In the genomic region with DNA sequence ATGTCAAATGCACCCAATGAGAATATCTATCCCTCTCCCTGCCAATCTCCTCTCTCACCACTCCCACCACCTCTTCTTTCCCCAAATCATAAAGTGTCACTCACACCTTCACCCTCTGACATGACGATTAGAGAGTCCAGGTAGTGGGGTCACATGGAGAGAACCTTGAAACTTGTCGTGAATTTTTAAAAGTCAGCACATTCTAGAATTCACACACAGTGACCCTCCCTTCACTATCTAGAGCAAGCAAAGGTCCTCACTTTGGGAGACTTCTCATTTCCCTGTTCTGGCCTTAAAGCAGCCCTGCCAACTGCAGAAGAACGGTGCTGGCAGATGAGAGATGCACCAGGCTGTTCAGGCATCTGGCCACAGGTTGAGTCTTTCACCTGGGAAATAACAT, we compare ENCODE assay signal across 11 cellular contexts.
DNase-seq lines count a peak whose midpoint lies in the region; ATAC-seq and TF ChIP-seq lines count a peak whose summit lies in the region.
"Had no signal": no experiment of that assay in that cellular context is flagged by ENCODE, and none has a peak within 500 bp of the region (broad histone marks: within the 10 kb centered on the region; RNA-seq: fewer than 3 reads in every experiment).

No MANE protein-coding gene starts in this region.

- no peak overlapping the region for H3K9ac ChIP-seq in subcutaneous abdominal adipose tissue (ENCODE audit: low read length in 5 of 5)

- intact Hi-C loops in activated CD4-positive, alpha-beta T cell treated with anti-CD3 and anti-CD28 coated beads, Interleukin-2, amount 10 ng/mL, durations not matched to agents 24 days and 14 days (cut with micrococcal nuclease) = no loop called here
- intact Hi-C loops in esophagus muscularis mucosa (cut with DNase I) (no loop called here), prostate gland (cut with DNase I) (no loop called here)

- peaks cover 0 to 15% (median 0%) of the 10 kb centered on the region in 4 donors for H3K36me3 ChIP-seq in esophagus muscularis mucosa
- peaks cover 0 to 9% (median 4%) of the 10 kb centered on the region in 5 donors for H3K36me3 ChIP-seq in subcutaneous abdominal adipose tissue (ENCODE audit: control insufficient read depth in 5 of 5, insufficient read depth in 5 of 5, low read length in 5 of 5)
- no peaks in the 10 kb centered on the region for H3K36me3 ChIP-seq in prostate gland

- no peak for ATAC-seq in GM21390 (IDR thresholded peaks at IDR 0.05; ENCODE audit: unreplicated experiment)
- ATAC-seq in HG03457 (IDR thresholded peaks at IDR 0.05; ENCODE audit: unreplicated experiment) = no peak

- TF ChIP-seq POLR2A in esophagus muscularis mucosa (IDR thresholded peaks at IDR 0.05; ENCODE audit: low read depth) (no peak), prostate gland (IDR thresholded peaks at IDR 0.05) (no peak)

- H3K27ac ChIP-seq in VCaP = peak overlapping the region; percentile 87
- peak overlapping the region; percentile 38 to 71 (median 62) for H3K27ac ChIP-seq in esophagus muscularis mucosa (replicated peaks in 1 of 4)
- peak overlapping the region; percentile 1 for H3K27ac ChIP-seq in subcutaneous abdominal adipose tissue (ENCODE audit: low read depth, low read length)
- H3K27ac ChIP-seq in prostate gland = peak overlapping the region in 1 of 2 donors; percentile 58

- H3K9me3 ChIP-seq in esophagus muscularis mucosa (no peaks in the 10 kb centered on the region), subcutaneous abdominal adipose tissue (ENCODE audit: control insufficient read depth in 5 of 5, low read length in 5 of 5) (no peaks in the 10 kb centered on the region), prostate gland (no peaks in the 10 kb centered on the region)

- no peak for DNase-seq in activated CD4-positive, alpha-beta T cell treated with anti-CD3 and anti-CD28 coated beads, Interleukin-2, amount 10 ng/mL, durations not matched to agents 24 days and 14 days
- no peak for DNase-seq in activated CD4-positive, alpha-beta T cell treated with anti-CD3 and anti-CD28 coated beads for 1 hour
- DNase-seq in esophagus muscularis mucosa (ENCODE audit: extremely low spot score) = no peak
- DNase-seq in prostate gland (ENCODE audit: low spot score) = no peak
- DNase-seq: activated CD4-positive, alpha-beta T cell treated with anti-CD3 and anti-CD28 coated beads, Interleukin-2, amount 50 U/mL, for 4 hours; NCI-H524 treated with DMSO at 0.1 percent for 48 hours; nephron progenitor cell had no signal

- H3K4me3 ChIP-seq in esophagus muscularis mucosa (no peak overlapping the region), subcutaneous abdominal adipose tissue (ENCODE audit: low read depth in 1 of 5, low read length in 5 of 5) (no peak overlapping the region), prostate gland (no peak overlapping the region)

- no peak for TF ChIP-seq EP300 in esophagus muscularis mucosa (IDR thresholded peaks at IDR 0.05)

- WGBS in esophagus muscularis mucosa = 61% methylated on average over 3 of the region's 3 CpGs
- WGBS in prostate gland = 57% methylated on average over 3 of the region's 3 CpGs

- H3K4me1 ChIP-seq in esophagus muscularis mucosa (peaks cover 92 to 98% (median 95%) of the 10 kb centered on the region in 4 donors), subcutaneous abdominal adipose tissue (ENCODE audit: control insufficient read depth in 5 of 5, insufficient read depth in 5 of 5, low read length in 5 of 5) (peaks cover 11 to 68% (median 53%) of the 10 kb centered on the region in 5 donors), prostate gland (replicated peaks) (no peaks in the 10 kb centered on the region)

- H3K4me1 Mint-ChIP-seq in activated CD4-positive, alpha-beta T cell treated with anti-CD3 and anti-CD28 coated beads, Interleukin-2, amount 10 ng/mL, durations not matched to agents 24 days and 14 days = peaks cover 55% of the 10 kb centered on the region

- H3K9me3 Mint-ChIP-seq in activated CD4-positive, alpha-beta T cell treated with anti-CD3 and anti-CD28 coated beads, Interleukin-2, amount 10 ng/mL, durations not matched to agents 24 days and 14 days = no peaks in the 10 kb centered on the region
- H3K9me3 Mint-ChIP-seq: nephron progenitor cell had no signal

- no peaks in the 10 kb centered on the region for H3K27me3 Mint-ChIP-seq in activated CD4-positive, alpha-beta T cell treated with anti-CD3 and anti-CD28 coated beads, Interleukin-2, amount 10 ng/mL, durations not matched to agents 24 days and 14 days

- peak overlapping the region; percentile 39 for H3K4me3 Mint-ChIP-seq in activated CD4-positive, alpha-beta T cell treated with anti-CD3 and anti-CD28 coated beads, Interleukin-2, amount 10 ng/mL, durations not matched to agents 24 days and 14 days
- H3K4me3 Mint-ChIP-seq: nephron progenitor cell had no signal

- peaks cover 41% of the 10 kb centered on the region for H3K36me3 Mint-ChIP-seq in activated CD4-positive, alpha-beta T cell treated with anti-CD3 and anti-CD28 coated beads, Interleukin-2, amount 10 ng/mL, durations not matched to agents 24 days and 14 days (ENCODE audit: low read depth)

- no peaks in the 10 kb centered on the region for H3K27me3 ChIP-seq in esophagus muscularis mucosa
- H3K27me3 ChIP-seq in subcutaneous abdominal adipose tissue (ENCODE audit: control insufficient read depth in 5 of 5, insufficient read depth in 4 of 5, low read length in 5 of 5) = no peaks in the 10 kb centered on the region
- no peaks in the 10 kb centered on the region for H3K27me3 ChIP-seq in prostate gland (replicated peaks; ENCODE audit: insufficient read depth)

- peak overlapping the region; percentile 74 for H3K27ac Mint-ChIP-seq in activated CD4-positive, alpha-beta T cell treated with anti-CD3 and anti-CD28 coated beads, Interleukin-2, amount 10 ng/mL, durations not matched to agents 24 days and 14 days
- H3K27ac Mint-ChIP-seq: nephron progenitor cell had no signal

- TF ChIP-seq CTCF in VCaP (conservative IDR thresholded peaks at IDR 0.05) (no peak), esophagus muscularis mucosa (IDR thresholded peaks at IDR 0.05) (no peak), prostate gland (IDR thresholded peaks at IDR 0.05) (no peak)
